19 cellular contexts compared by ENCODE assay signal in genomic region chr4:1739358-1739757, GRCh38. TPM values are rescaled to one million over a fixed set of nuclear protein-coding genes. Genes with fewer than 3 reads are reported as not detected.
A peak's percentile ranks its signal among the peaks of the same experiment; 100 is the strongest.
DNase-seq lines count a peak whose midpoint lies in the region; ATAC-seq, FAIRE-seq and TF ChIP-seq lines count a peak whose summit lies in the region.
"Had no signal": no experiment of that assay in that cellular context is flagged by ENCODE, and none has a peak within 500 bp of the region (broad histone marks: within the 10 kb centered on the region; RNA-seq: fewer than 3 reads in every experiment).

No MANE protein-coding gene starts in this region.

- H3K4me1 Mint-ChIP-seq in HFFc6 (ENCODE audit: low read depth): no peaks in the 10 kb centered on the region
- H3K4me1 Mint-ChIP-seq: CD4-positive, CD25-positive, alpha-beta regulatory T cell; CD8-positive, alpha-beta memory T cell; GM23338 had no signal

- DNase-seq in H1 (ENCODE audit: low read depth in 1 of 2, low spot score in 2 of 2) (no peak), HFFc6 (no peak), NCI-H748 (lab: John Stamatoyannopoulos, UW; ENCODE audit: unreplicated experiment) (no peak)
- no peak for DNase-seq in stimulated activated naive CD8-positive, alpha-beta T cell treated with anti-CD3 and anti-CD28 coated beads, Interleukin-15, Interleukin-2, amounts not matched to agents 100 U/mL and 50 U/mL, for 24 hours
- DNase-seq: 8988T; C1 segment of cervical spinal cord; CD4-positive, CD25-positive, alpha-beta regulatory T cell; CD8-positive, alpha-beta memory T cell; COR-L47; DMS 273 treated with DMSO at 0.1 percent for 48 hours; H7; Karpas-422 had no signal

- H2AFZ ChIP-seq in H1 (ENCODE audit: low read length): no peak overlapping the region
- H2AFZ ChIP-seq: GM23338 had no signal

- ATAC-seq in stimulated activated naive CD8-positive, alpha-beta T cell treated with anti-CD3 and anti-CD28 coated beads, Interleukin-15, Interleukin-2, amounts not matched to agents 100 U/mL and 50 U/mL, for 24 hours: no peak
- ATAC-seq: GM23338, HCT116 had no signal

- no peaks in the 10 kb centered on the region for H3K79me2 ChIP-seq in H1 (ENCODE audit: control insufficient read depth in 1 of 2, insufficient read depth in 2 of 2, low read length in 2 of 2)

- H2BK5ac ChIP-seq in H1 (ENCODE audit: low read depth, low read length): no peak overlapping the region

- no peak overlapping the region for H3K56ac ChIP-seq in H1 (replicated peaks; ENCODE audit: insufficient read length, low read depth, low read length)

- H3K79me1 ChIP-seq in H1 (ENCODE audit: low read depth, low read length): peaks cover 2% of the 10 kb centered on the region; the same call in 1 of the 2 replicates

- H4K20me1 ChIP-seq in BLaER1 (peaks cover 32% of the 10 kb centered on the region), H1 (replicated peaks in 1 of 2; ENCODE audit: control insufficient read depth in 1 of 2, insufficient read depth in 2 of 2, low read length in 2 of 2) (peaks cover 5 to 10% of the 10 kb centered on the region in 2 experiments)

- H3K23ac ChIP-seq in H1 (ENCODE audit: insufficient read length): no peak overlapping the region

- H3K27me3 ChIP-seq in BLaER1 (no peaks in the 10 kb centered on the region), H1 (replicated peaks in 1 of 4; ENCODE audit: control insufficient read depth in 3 of 4, extremely low read depth in 1 of 4, insufficient read depth in 3 of 4, low read length in 3 of 4) (no peaks in the 10 kb centered on the region)

- peaks cover 13% of the 10 kb centered on the region for H3K9me3 Mint-ChIP-seq in HFFc6

- no peak overlapping the region for H3K27ac Mint-ChIP-seq in HFFc6
- H3K27ac Mint-ChIP-seq: CD4-positive, CD25-positive, alpha-beta regulatory T cell; GM23338 had no signal

- no peak overlapping the region for H3K18ac ChIP-seq in H1 (ENCODE audit: extremely low read depth, low read length)

- CTCF ChIA-PET in HEK293 (lab: Yijun Ruan, JAX): interaction anchor here (0.6 to 0.9 kb wide), 3 partner anchors 9 to 57 kb away, joined by 3 to 5 read pairs (median 4); no protein-coding TSS in a partner anchor
- CTCF ChIA-PET in H1 (lab: Charles Lee; ENCODE audit: partially characterized antibody): interaction anchor here (0.6 to 52.9 kb wide), 7 partner anchors 9 to 160 kb away, joined by 3 to 2507 read pairs (median 8); partner anchors contain the start of gene FGFR3

- peaks cover 26% of the 10 kb centered on the region for H3K36me3 Mint-ChIP-seq in HFFc6 (ENCODE audit: low read depth)

- 88% methylated on average over 7 of the region's 9 CpGs; no CpG with 5 or more reads in 1 of the 2 experiments for WGBS in H1 (ENCODE audit: extremely low coverage in 1 of 2, insufficient coverage in 1 of 2, insufficient read length in 1 of 2, insufficient replicate concordance in 2 of 2, low coverage in 1 of 2, low lambda C conversion rate in 2 of 2, missing lambda C conversion rate in 1 of 2), 2 experiments

- H3K23me2 ChIP-seq in H1 (ENCODE audit: low read depth, low read length): no peaks in the 10 kb centered on the region

- H2BK120ac ChIP-seq in H1 (replicated peaks; ENCODE audit: low read depth, low read length): no peak overlapping the region

- peak overlapping the region; percentile 2; the same call in 1 of the 2 replicates for H4K8ac ChIP-seq in H1 (ENCODE audit: extremely low read depth, insufficient read depth, low read length)

- no peak for TF ChIP-seq CTCF in HEK293 (tag by site-specific recombination; IDR thresholded peaks at IDR 0.05)
- no peak for TF ChIP-seq CTCF in H1 (IDR thresholded peaks at IDR 0.05; ENCODE audit: control extremely low read depth in 1 of 3, insufficient read depth in 1 of 3, low read depth in 1 of 3, low read length in 3 of 3)
- no peak for TF ChIP-seq CTCF in HFFc6 (IDR thresholded peaks at IDR 0.05)

- no peak overlapping the region for H4K91ac ChIP-seq in H1 (replicated peaks; ENCODE audit: insufficient read length, low read length)

- no peak overlapping the region for H3K27ac ChIP-seq in BLaER1
- H3K27ac ChIP-seq in HEK293 (ENCODE audit: extremely low read depth, low read depth, low read length): no peak overlapping the region
- H3K27ac ChIP-seq in H1 (ENCODE audit: low read depth, low read length): no peak overlapping the region

- no peak overlapping the region for H3K14ac ChIP-seq in H1 (ENCODE audit: insufficient read length)

- no peak overlapping the region for H2AK5ac ChIP-seq in H1 (ENCODE audit: low read depth, low read length)

- H2BK20ac ChIP-seq in H1 (ENCODE audit: low read length): no peak overlapping the region

- H2BK12ac ChIP-seq in H1 (ENCODE audit: low read depth, low read length): no peak overlapping the region

- TF ChIP-seq RAD21 in H1 (IDR thresholded peaks at IDR 0.05 in 1 of 2, conservative IDR thresholded peaks at IDR 0.05 in 1 of 2; ENCODE audit: low read depth in 2 of 2, low read length in 2 of 2): no peak

- POLR2A ChIA-PET in HEK293 (lab: Yijun Ruan, JAX): interaction anchor here (0.8 kb wide), 1 partner anchor 61 kb away, joined by 3 read pairs; no protein-coding TSS in a partner anchor
- POLR2A ChIA-PET in H1 (lab: Charles Lee; ENCODE audit: partially characterized antibody): interaction anchor here (0.9 to 2.2 kb wide), 6 partner anchors 10 to 95 kb away, joined by 3 to 7 read pairs (median 4); partner anchors contain the start of genes TACC3 and TMEM129

- no peak for TF ChIP-seq EP300 in H1 (IDR thresholded peaks at IDR 0.05; ENCODE audit: borderline replicate concordance in 1 of 2, low read depth in 2 of 2, low read length in 2 of 2)

- H3K4me1 ChIP-seq in BLaER1 (peaks cover 42% of the 10 kb centered on the region), HEK293 (ENCODE audit: control insufficient read depth, insufficient read depth, low read length) (no peaks in the 10 kb centered on the region), H1 (replicated peaks in 1 of 4; ENCODE audit: control insufficient read depth in 3 of 4, insufficient read depth in 4 of 4, low read length in 3 of 4) (no peaks in the 10 kb centered on the region)

- no peak overlapping the region for H2BK15ac ChIP-seq in H1 (ENCODE audit: low read length)

- H4K5ac ChIP-seq in H1 (ENCODE audit: insufficient read length, low read depth, low read length): no peak overlapping the region

- no peak overlapping the region for H3K4ac ChIP-seq in H1 (replicated peaks; ENCODE audit: insufficient read length, low read depth, low read length)

- no peak overlapping the region for H3K4me3 Mint-ChIP-seq in HFFc6
- H3K4me3 Mint-ChIP-seq: CD4-positive, CD25-positive, alpha-beta regulatory T cell; CD8-positive, alpha-beta memory T cell; GM23338 had no signal

- H3K27me3 Mint-ChIP-seq in HFFc6 (ENCODE audit: insufficient read depth): peaks cover 1% of the 10 kb centered on the region; the same call in 1 of the 2 replicates
- H3K27me3 Mint-ChIP-seq: CD4-positive, CD25-positive, alpha-beta regulatory T cell; CD8-positive, alpha-beta memory T cell had no signal

- FAIRE-seq in H1 (lab: Jason Lieb, UNC): no peak
- FAIRE-seq: G401.6, GM12892, GM18507 had no signal

- H3K4me3 ChIP-seq in BLaER1 (no peak overlapping the region), HEK293 (ENCODE audit: low read depth, low read length) (no peak overlapping the region), H1 (ENCODE audit: extremely low read depth in 1 of 4, insufficient read depth in 2 of 4, low read depth in 3 of 4, low read length in 4 of 4) (no peak overlapping the region)
- H3K4me3 ChIP-seq: GM23338 had no signal

- H3K9ac ChIP-seq in BLaER1 (no peak overlapping the region), H1 (replicated peaks in 1 of 4; ENCODE audit: extremely low read depth in 1 of 4, low read depth in 3 of 4, low read length in 3 of 4) (no peak overlapping the region)

- H3K4me2 ChIP-seq in BLaER1 (peak overlapping the region; percentile 73), H1 (ENCODE audit: insufficient read depth in 1 of 2, low read depth in 2 of 2, low read length in 2 of 2) (no peak overlapping the region)
- H3K4me2 ChIP-seq: GM23338 had no signal

- H3K9me3 ChIP-seq in BLaER1 (peaks cover 39% of the 10 kb centered on the region), HEK293 (ENCODE audit: control insufficient read depth, insufficient read depth, low read depth, low read length) (no peaks in the 10 kb centered on the region), H1 (ENCODE audit: insufficient read depth in 2 of 2, low read depth in 1 of 2, low read length in 1 of 2) (no peaks in the 10 kb centered on the region)

- TF ChIP-seq POLR2A in H1 (IDR thresholded peaks at IDR 0.05; ENCODE audit: control extremely low read depth in 1 of 2, low read depth in 2 of 2, low read length in 2 of 2): no peak

- H3K36me3 ChIP-seq in BLaER1: peaks cover 98% of the 10 kb centered on the region
- H3K36me3 ChIP-seq in HEK293 (ENCODE audit: control insufficient read depth in 2 of 2, insufficient read depth in 1 of 2, low read length in 2 of 2): peaks cover 14 to 95% of the 10 kb centered on the region in 2 experiments; a peak in 2 of 3 replicates
- H3K36me3 ChIP-seq in H1 (ENCODE audit: control insufficient read depth in 2 of 4, insufficient read depth in 4 of 4, low read length in 3 of 4): peaks cover 44 to 85% (median 78%) of the 10 kb centered on the region in 4 experiments

RNA-seq across cellular contexts. Expression of gene TACC3, which starts 18.0 kb away (rescaled TPM):
- 147 and 148 TPM in 2 replicates for total RNA-seq in H1 (2021; fragmentation: NEBNext Ultra II Directional; extraction: Animal tissue kit (Norgen Biotek cat#: 25700))
- polyA plus RNA-seq in H1 (2011; rRNA removed): 73.8 and 113 TPM in 2 replicates
- polyA plus RNA-seq in H1 (2011; cell fraction: cytosol; rRNA removed): 93.2 TPM
- 159 TPM for polyA plus RNA-seq in H1 (2011; cell fraction: nucleus; rRNA removed)
- 127 to 150 TPM (median 147 TPM) in 4 replicates for polyA plus RNA-seq in H1 (2012, experiment 1 of 2)
- 102 TPM for polyA plus RNA-seq in H1 (2012, experiment 2 of 2)
- 103 TPM for polyA plus RNA-seq in H1 (2013, experiment 1 of 2)
- 92.2 TPM for polyA plus RNA-seq in H1 (2013, experiment 2 of 2)
- 22.0 and 36.9 TPM in 2 replicates for polyA minus RNA-seq in H1 (2011; rRNA and poly(A)+ RNA removed)
- 57.8 TPM for polyA minus RNA-seq in H1 (2011; cell fraction: cytosol; rRNA and poly(A)+ RNA removed)
- 46.0 TPM for polyA minus RNA-seq in H1 (2011; cell fraction: nucleus; rRNA and poly(A)+ RNA removed)
- total RNA-seq in HFFc6 (2021; fragmentation: NEBNext Ultra II Directional; extraction: Animal tissue kit (Norgen Biotek cat#: 25700)): 10 to 100 TPM; 44.2 to 95.3 (median 93.3) TPM

RNA-seq across cellular contexts. Expression of gene TMEM129, which starts 18.2 kb away (rescaled TPM):
- total RNA-seq in H1 (2021; fragmentation: NEBNext Ultra II Directional; extraction: Animal tissue kit (Norgen Biotek cat#: 25700)): 28.5 and 31.5 TPM in 2 replicates
- polyA plus RNA-seq in H1 (2011; rRNA removed): 58.7 and 89.1 TPM in 2 replicates
- 56.3 TPM for polyA plus RNA-seq in H1 (2011; cell fraction: cytosol; rRNA removed)
- 148 TPM for polyA plus RNA-seq in H1 (2011; cell fraction: nucleus; rRNA removed)
- 20.4 to 36.0 TPM (median 32.1 TPM) in 4 replicates for polyA plus RNA-seq in H1 (2012, experiment 1 of 2)
- 25.8 TPM for polyA plus RNA-seq in H1 (2012, experiment 2 of 2)
- polyA plus RNA-seq in H1 (2013, experiment 1 of 2): 24.7 TPM
- 26.9 TPM for polyA plus RNA-seq in H1 (2013, experiment 2 of 2)
- polyA minus RNA-seq in H1 (2011; rRNA and poly(A)+ RNA removed): 16.4 and 19.6 TPM in 2 replicates
- polyA minus RNA-seq in H1 (2011; cell fraction: cytosol; rRNA and poly(A)+ RNA removed): 25.7 TPM
- 30.7 TPM for polyA minus RNA-seq in H1 (2011; cell fraction: nucleus; rRNA and poly(A)+ RNA removed)
- total RNA-seq in HFFc6 (2021; fragmentation: NEBNext Ultra II Directional; extraction: Animal tissue kit (Norgen Biotek cat#: 25700)): 10 to 100 TPM; 24.6 to 36.7 (median 27.7) TPM

RNA-seq across cellular contexts. Expression of gene SLBP, which starts 27.2 kb away (rescaled TPM):
- total RNA-seq in H1 (2021; fragmentation: NEBNext Ultra II Directional; extraction: Animal tissue kit (Norgen Biotek cat#: 25700)): 45.1 and 49.0 TPM in 2 replicates
- 24.6 and 44.1 TPM in 2 replicates for polyA plus RNA-seq in H1 (2011; rRNA removed)
- polyA plus RNA-seq in H1 (2011; cell fraction: cytosol; rRNA removed): 41.5 TPM
- polyA plus RNA-seq in H1 (2011; cell fraction: nucleus; rRNA removed): 18.5 TPM
- polyA plus RNA-seq in H1 (2012, experiment 1 of 2): 36.4 to 63.8 TPM (median 38.7 TPM) in 4 replicates
- 16.6 TPM for polyA plus RNA-seq in H1 (2012, experiment 2 of 2)
- polyA plus RNA-seq in H1 (2013, experiment 1 of 2): 38.1 TPM
- polyA plus RNA-seq in H1 (2013, experiment 2 of 2): 38.5 TPM
- polyA minus RNA-seq in H1 (2011; rRNA and poly(A)+ RNA removed): 19.4 and 22.8 TPM in 2 replicates
- 29.6 TPM for polyA minus RNA-seq in H1 (2011; cell fraction: cytosol; rRNA and poly(A)+ RNA removed)
- polyA minus RNA-seq in H1 (2011; cell fraction: nucleus; rRNA and poly(A)+ RNA removed): 13.3 TPM
- total RNA-seq in HFFc6 (2021; fragmentation: NEBNext Ultra II Directional; extraction: Animal tissue kit (Norgen Biotek cat#: 25700)): 10 to 100 TPM; 44.7 to 61.9 (median 58.4) TPM

RNA-seq across cellular contexts. Expression of gene FGFR3, which starts 53.7 kb away (rescaled TPM):
- total RNA-seq in H1 (2021; fragmentation: NEBNext Ultra II Directional; extraction: Animal tissue kit (Norgen Biotek cat#: 25700)): 19.5 TPM in 2 replicates
- 9.0 and 18.6 TPM in 2 replicates for polyA plus RNA-seq in H1 (2011; rRNA removed)
- polyA plus RNA-seq in H1 (2011; cell fraction: cytosol; rRNA removed): 23.3 TPM
- polyA plus RNA-seq in H1 (2011; cell fraction: nucleus; rRNA removed): 124 TPM
- polyA plus RNA-seq in H1 (2012, experiment 1 of 2): 17.5 to 23.1 TPM (median 20.3 TPM) in 4 replicates
- 15.8 TPM for polyA plus RNA-seq in H1 (2012, experiment 2 of 2)
- 8.6 TPM for polyA plus RNA-seq in H1 (2013, experiment 1 of 2)
- 8.2 TPM for polyA plus RNA-seq in H1 (2013, experiment 2 of 2)
- polyA minus RNA-seq in H1 (2011; rRNA and poly(A)+ RNA removed): 4.2 and 7.4 TPM in 2 replicates
- 22.6 TPM for polyA minus RNA-seq in H1 (2011; cell fraction: cytosol; rRNA and poly(A)+ RNA removed)
- 34.9 TPM for polyA minus RNA-seq in H1 (2011; cell fraction: nucleus; rRNA and poly(A)+ RNA removed)
- total RNA-seq in HFFc6 (2021; fragmentation: NEBNext Ultra II Directional; extraction: Animal tissue kit (Norgen Biotek cat#: 25700)): 1 to 10 TPM in 1 of 6 experiments, under 1 TPM in 5; 0.59 to 1.6 (median 0.75) TPM
- polyA plus RNA-seq: CD4-positive, CD25-positive, alpha-beta regulatory T cell; CD8-positive, alpha-beta memory T cell had no signal

RNA-seq across cellular contexts. Expression of gene FAM53A, which starts 55.2 kb away (rescaled TPM):
- 2.0 and 2.8 TPM in 2 replicates for total RNA-seq in H1 (2021; fragmentation: NEBNext Ultra II Directional; extraction: Animal tissue kit (Norgen Biotek cat#: 25700))
- 1.9 and 2.5 TPM in 2 replicates for polyA plus RNA-seq in H1 (2011; rRNA removed)
- 2.2 TPM for polyA plus RNA-seq in H1 (2011; cell fraction: cytosol; rRNA removed)
- 3.8 TPM for polyA plus RNA-seq in H1 (2011; cell fraction: nucleus; rRNA removed)
- 0.57 to 2.2 TPM (median 1.6 TPM) in 4 replicates for polyA plus RNA-seq in H1 (2012, experiment 1 of 2)
- polyA plus RNA-seq in H1 (2012, experiment 2 of 2): 1.1 TPM
- polyA plus RNA-seq in H1 (2013, experiment 1 of 2): 1.4 TPM
- 1.1 TPM for polyA plus RNA-seq in H1 (2013, experiment 2 of 2)
- polyA minus RNA-seq in H1 (2011; rRNA and poly(A)+ RNA removed): 3.3 and 3.7 TPM in 2 replicates
- 1.3 TPM for polyA minus RNA-seq in H1 (2011; cell fraction: cytosol; rRNA and poly(A)+ RNA removed)
- polyA minus RNA-seq in H1 (2011; cell fraction: nucleus; rRNA and poly(A)+ RNA removed): 2.3 TPM
- total RNA-seq in HFFc6 (2021; fragmentation: NEBNext Ultra II Directional; extraction: Animal tissue kit (Norgen Biotek cat#: 25700)): 1 to 10 TPM; 2.3 to 3.2 (median 2.7) TPM
